ENCODE assay signal across 11 cellular contexts in genomic region chr11:133795088-133795487, GRCh38. TPM values are rescaled to one million over a fixed set of nuclear protein-coding genes. Genes with fewer than 3 reads are reported as not detected.
"Had no signal": no experiment of that assay in that cellular context is flagged by ENCODE, and none has a peak within 500 bp of the region (broad histone marks: within the 10 kb centered on the region; RNA-seq: fewer than 3 reads in every experiment).

No MANE protein-coding gene starts in this region.

- ATAC-seq: GM23338, HCT116 had no signal

- H3K36me3 ChIP-seq: HAP-1 had no signal

- DNase-seq: GM23248, GOT3, H7, H9, HCEC 1CT, HFFc6 had no signal

- FAIRE-seq: H54 had no signal

- H3K4me3 ChIP-seq: GM23248, GM23338, HAP-1 had no signal

- H2AFZ ChIP-seq: GM23248, GM23338 had no signal

- H3K4me1 ChIP-seq: HAP-1 had no signal

- H3K4me2 ChIP-seq: GM23338 had no signal

- H3K27ac ChIP-seq: GM23248 had no signal

- H3K9ac ChIP-seq: GM23248 had no signal

- H3K9me3 ChIP-seq: HAP-1 had no signal

RNA-seq across cellular contexts. Expression of gene SPATA19, which starts 50.2 kb away (rescaled TPM):
- total RNA-seq: GM23248, GM23338, H4, H7, H9, HFFc6 had no signal
- polyA plus RNA-seq: GM23248, GM23338 had no signal
